1 cellular context compared by ENCODE assay signal in the genomic region with DNA sequence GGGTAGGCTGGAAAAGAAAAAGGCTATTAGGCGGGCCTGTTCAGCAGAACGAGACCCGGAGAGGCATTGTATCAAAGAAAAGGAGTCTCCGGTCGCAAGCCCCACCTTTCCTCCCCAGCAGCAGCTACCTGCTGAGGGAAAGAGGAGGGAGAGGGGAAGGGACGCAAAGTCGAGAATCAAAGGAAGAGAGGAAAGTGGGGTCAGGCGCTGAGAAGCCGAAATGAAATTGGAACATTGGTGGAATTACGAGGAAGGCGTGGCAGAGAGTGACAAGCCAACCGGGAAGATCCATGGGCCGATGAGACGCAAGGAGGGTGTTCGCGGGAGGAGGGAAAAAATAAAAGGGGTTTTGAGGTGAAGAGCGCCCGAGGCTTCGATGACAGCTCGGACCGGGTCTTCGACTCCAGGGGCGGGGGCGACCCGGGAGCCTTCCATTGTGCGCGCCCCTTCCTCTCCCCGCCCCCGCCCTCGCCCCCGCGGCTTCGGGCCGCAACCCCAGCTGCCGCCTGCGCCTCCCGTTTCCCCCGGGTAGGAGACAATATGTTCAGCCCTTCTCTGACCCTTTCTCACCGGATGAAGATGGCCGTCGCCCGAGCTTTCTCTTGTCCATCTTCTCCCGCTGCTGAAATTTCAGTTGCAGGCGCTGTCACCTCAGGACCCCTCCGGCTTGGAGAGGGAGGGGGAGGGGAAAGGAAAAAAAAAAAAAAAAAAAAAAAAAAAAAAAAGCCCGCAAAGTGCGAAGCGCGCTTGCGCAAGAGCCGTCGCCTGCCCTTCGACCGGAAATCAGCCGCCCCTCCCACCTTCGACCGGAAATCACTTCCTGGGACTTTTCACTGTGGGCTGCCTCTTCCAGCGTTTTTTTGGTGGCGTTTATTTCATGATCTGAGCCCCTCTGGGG.
TF ChIP-seq lines count a peak whose summit lies in the region.

A gene with protein sequence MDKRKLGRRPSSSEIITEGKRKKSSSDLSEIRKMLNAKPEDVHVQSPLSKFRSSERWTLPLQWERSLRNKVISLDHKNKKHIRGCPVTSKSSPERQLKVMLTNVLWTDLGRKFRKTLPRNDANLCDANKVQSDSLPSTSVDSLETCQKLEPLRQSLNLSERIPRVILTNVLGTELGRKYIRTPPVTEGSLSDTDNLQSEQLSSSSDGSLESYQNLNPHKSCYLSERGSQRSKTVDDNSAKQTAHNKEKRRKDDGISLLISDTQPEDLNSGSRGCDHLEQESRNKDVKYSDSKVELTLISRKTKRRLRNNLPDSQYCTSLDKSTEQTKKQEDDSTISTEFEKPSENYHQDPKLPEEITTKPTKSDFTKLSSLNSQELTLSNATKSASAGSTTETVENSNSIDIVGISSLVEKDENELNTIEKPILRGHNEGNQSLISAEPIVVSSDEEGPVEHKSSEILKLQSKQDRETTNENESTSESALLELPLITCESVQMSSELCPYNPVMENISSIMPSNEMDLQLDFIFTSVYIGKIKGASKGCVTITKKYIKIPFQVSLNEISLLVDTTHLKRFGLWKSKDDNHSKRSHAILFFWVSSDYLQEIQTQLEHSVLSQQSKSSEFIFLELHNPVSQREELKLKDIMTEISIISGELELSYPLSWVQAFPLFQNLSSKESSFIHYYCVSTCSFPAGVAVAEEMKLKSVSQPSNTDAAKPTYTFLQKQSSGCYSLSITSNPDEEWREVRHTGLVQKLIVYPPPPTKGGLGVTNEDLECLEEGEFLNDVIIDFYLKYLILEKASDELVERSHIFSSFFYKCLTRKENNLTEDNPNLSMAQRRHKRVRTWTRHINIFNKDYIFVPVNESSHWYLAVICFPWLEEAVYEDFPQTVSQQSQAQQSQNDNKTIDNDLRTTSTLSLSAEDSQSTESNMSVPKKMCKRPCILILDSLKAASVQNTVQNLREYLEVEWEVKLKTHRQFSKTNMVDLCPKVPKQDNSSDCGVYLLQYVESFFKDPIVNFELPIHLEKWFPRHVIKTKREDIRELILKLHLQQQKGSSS (minus strand): TSS at position 692 of the 898 bp plus-strand sequence. CDS start 82 bp downstream, at position 610.

TF ChIP-seq in H1, 55 proteins besides CTCF, POLR2A, EP300 and RAD21:
- peak; percentile 97 for TF ChIP-seq RBBP5 (IDR thresholded peaks at IDR 0.05; ENCODE audit: borderline replicate concordance, low read depth, low read length)
- TF ChIP-seq TBP (IDR thresholded peaks at IDR 0.05; ENCODE audit: low read depth, low read length) = peak; percentile 56
- no peak for TF ChIP-seq SUZ12 (IDR thresholded peaks at IDR 0.05; ENCODE audit: low read length)
- TF ChIP-seq, protein P1, sequence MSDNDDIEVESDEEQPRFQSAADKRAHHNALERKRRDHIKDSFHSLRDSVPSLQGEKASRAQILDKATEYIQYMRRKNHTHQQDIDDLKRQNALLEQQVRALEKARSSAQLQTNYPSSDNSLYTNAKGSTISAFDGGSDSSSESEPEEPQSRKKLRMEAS (IDR thresholded peaks at IDR 0.05) = peak; percentile 17; the same call in 1 of the 2 replicates
- no peak for TF ChIP-seq RNF2 (IDR thresholded peaks at IDR 0.05; ENCODE audit: borderline replicate concordance, low read depth, low read length, missing control alignments, poor library complexity, severe bottlenecking)
- 0 out of 2 replicates have a peak, but pooled peaks have one; percentile 51 for TF ChIP-seq TAF1 (IDR thresholded peaks at IDR 0.05; ENCODE audit: low read depth, low read length)
- peak; percentile 97 for TF ChIP-seq CEBPB (IDR thresholded peaks at IDR 0.05; ENCODE audit: low read depth, low read length)
- no peak for TF ChIP-seq RFX5 (IDR thresholded peaks at IDR 0.05; ENCODE audit: borderline replicate concordance, low read depth, low read length)
- no peak for TF ChIP-seq CHD2 (IDR thresholded peaks at IDR 0.05; ENCODE audit: low read length)
- TF ChIP-seq SP1 (IDR thresholded peaks at IDR 0.05; ENCODE audit: low read depth, low read length) = 0 out of 2 replicates have a peak, but pooled peaks have one; percentile 10
- TF ChIP-seq BACH1 (IDR thresholded peaks at IDR 0.05; ENCODE audit: low read length) = no peak
- TF ChIP-seq HDAC2 (IDR thresholded peaks at IDR 0.05; ENCODE audit: borderline replicate concordance in 1 of 2, low read depth in 2 of 2, low read length in 2 of 2) = peak; percentile 24 to 96; a peak in 2 of 4 replicates
- TF ChIP-seq CBX8 (IDR thresholded peaks at IDR 0.05; ENCODE audit: borderline replicate concordance, low read depth, low read length) = no peak
- no peak for TF ChIP-seq SIX5 (IDR thresholded peaks at IDR 0.05; ENCODE audit: low read depth, low read length)
- peak; percentile 97 for TF ChIP-seq ASH2L (IDR thresholded peaks at IDR 0.05; ENCODE audit: low read length)
- TF ChIP-seq PHF8 (conservative IDR thresholded peaks at IDR 0.05; ENCODE audit: low read depth, low read length) = peak; percentile 34; the same call in 1 of the 2 replicates
- TF ChIP-seq, protein P2, sequence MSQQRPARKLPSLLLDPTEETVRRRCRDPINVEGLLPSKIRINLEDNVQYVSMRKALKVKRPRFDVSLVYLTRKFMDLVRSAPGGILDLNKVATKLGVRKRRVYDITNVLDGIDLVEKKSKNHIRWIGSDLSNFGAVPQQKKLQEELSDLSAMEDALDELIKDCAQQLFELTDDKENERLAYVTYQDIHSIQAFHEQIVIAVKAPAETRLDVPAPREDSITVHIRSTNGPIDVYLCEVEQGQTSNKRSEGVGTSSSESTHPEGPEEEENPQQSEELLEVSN (IDR thresholded peaks at IDR 0.05) = peak; percentile 31; the same call in 1 of the 2 replicates
- TF ChIP-seq EGR1 (IDR thresholded peaks at IDR 0.05; ENCODE audit: borderline replicate concordance, low read depth, low read length) = peak; percentile 39
- TF ChIP-seq GABPA (IDR thresholded peaks at IDR 0.05; ENCODE audit: borderline replicate concordance, insufficient read depth, low read length) = peak; percentile 86
- peak; percentile 62 to 86; a peak in 2 of 4 replicates for TF ChIP-seq SIN3A (conservative IDR thresholded peaks at IDR 0.05 in 1 of 2, IDR thresholded peaks at IDR 0.05 in 1 of 2; ENCODE audit: low read depth in 1 of 2, low read length in 2 of 2)
- no peak for TF ChIP-seq TEAD4 (IDR thresholded peaks at IDR 0.05; ENCODE audit: low read depth, low read length)
- peak; percentile 78 for TF ChIP-seq YY1 (IDR thresholded peaks at IDR 0.05; ENCODE audit: low read depth, low read length)
- TF ChIP-seq GTF2F1 (IDR thresholded peaks at IDR 0.05; ENCODE audit: borderline replicate concordance, low read depth, low read length) = no peak
- peak; percentile 92 for TF ChIP-seq SAP30 (IDR thresholded peaks at IDR 0.05; ENCODE audit: insufficient read depth, insufficient replicate concordance, low read length)
- no peak for TF ChIP-seq KDM1A (IDR thresholded peaks at IDR 0.05; ENCODE audit: borderline replicate concordance, low read length)
- TF ChIP-seq SP2 (IDR thresholded peaks at IDR 0.05; ENCODE audit: low read length) = no peak
- peak; percentile 65 for TF ChIP-seq NRF1 (IDR thresholded peaks at IDR 0.05; ENCODE audit: low read depth, low read length)
- TF ChIP-seq SP4 (IDR thresholded peaks at IDR 0.05; ENCODE audit: low read length) = peak; percentile 61; the same call in 1 of the 2 replicates
- peak; percentile 61 for TF ChIP-seq KDM4A (IDR thresholded peaks at IDR 0.05; ENCODE audit: low read depth, low read length, severe bottlenecking)
- TF ChIP-seq ZNF274 (IDR thresholded peaks at IDR 0.05; ENCODE audit: borderline replicate concordance, extremely low read depth, low read length) = no peak
- no peak for TF ChIP-seq HDAC6 (IDR thresholded peaks at IDR 0.05; ENCODE audit: low read depth, low read length)
